9 cellular contexts compared by ENCODE assay signal in the genomic region with DNA sequence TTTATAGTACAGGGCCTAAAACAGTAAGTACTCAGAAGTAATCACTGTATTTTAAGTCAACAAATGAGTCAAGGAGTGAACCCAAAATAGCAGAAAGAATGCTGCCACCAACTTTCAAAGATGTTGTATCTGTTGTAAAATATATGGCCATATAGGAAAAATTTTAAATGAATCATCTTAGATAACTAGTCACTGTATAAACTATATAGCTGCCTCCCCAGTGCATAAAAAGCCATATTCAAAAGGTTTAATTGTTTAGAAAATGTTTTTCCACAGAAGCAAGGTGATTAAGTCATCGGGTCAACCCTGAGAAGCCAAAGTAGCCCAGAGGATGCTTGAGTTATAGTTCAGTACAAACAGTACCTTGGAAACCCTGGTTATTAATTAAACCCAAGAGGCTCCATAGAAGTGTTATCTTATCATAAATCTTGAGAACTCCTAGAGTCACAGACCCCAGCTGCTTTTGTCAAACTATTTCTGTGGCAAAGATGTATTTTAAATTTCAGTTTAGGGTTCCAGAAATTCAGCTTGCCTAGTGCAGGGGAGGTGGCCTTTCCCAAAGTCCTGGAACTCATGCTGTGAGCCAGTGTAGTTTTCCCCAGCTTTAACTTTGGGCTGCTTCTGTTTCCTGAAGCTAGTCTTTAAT. TPM values are rescaled to one million over a fixed set of nuclear protein-coding genes. Genes with fewer than 3 reads are reported as not detected.
DNase-seq lines count a peak whose midpoint lies in the region; ATAC-seq and TF ChIP-seq lines count a peak whose summit lies in the region.
"Had no signal": no experiment of that assay in that cellular context is flagged by ENCODE, and none has a peak within 500 bp of the region (broad histone marks: within the 10 kb centered on the region; RNA-seq: fewer than 3 reads in every experiment).

No MANE protein-coding gene starts in this region.

- peaks cover 3% of the 10 kb centered on the region for H3K4me1 Mint-ChIP-seq in endothelial cell (ENCODE audit: unreplicated experiment)

- TF ChIP-seq CTCF in endothelial cell (IDR thresholded peaks at IDR 0.05; ENCODE audit: unreplicated experiment) (no peak), foreskin keratinocyte (conservative IDR thresholded peaks at IDR 0.05) (no peak)

- H3K27me3 ChIP-seq in skeletal muscle tissue (ENCODE audit: control insufficient read depth in 3 of 3, insufficient read depth in 3 of 3, low read length in 3 of 3): no peaks in the 10 kb centered on the region
- H3K27me3 ChIP-seq in foreskin keratinocyte: no peaks in the 10 kb centered on the region

- peak overlapping the region in 1 of 3 donors; percentile 14 for H3K4me3 ChIP-seq in skeletal muscle tissue (ENCODE audit: low read length in 3 of 3)

- H3K36me3 ChIP-seq in skeletal muscle tissue (ENCODE audit: control insufficient read depth in 3 of 3, insufficient read depth in 3 of 3, low read length in 3 of 3): no peaks in the 10 kb centered on the region

- H3K27ac Mint-ChIP-seq in endothelial cell (ENCODE audit: unreplicated experiment): no peak overlapping the region

- H3K9me3 Mint-ChIP-seq in endothelial cell (ENCODE audit: unreplicated experiment): no peaks in the 10 kb centered on the region

- H3K4me1 ChIP-seq in skeletal muscle tissue (ENCODE audit: control insufficient read depth in 3 of 3, insufficient read depth in 3 of 3, low read length in 3 of 3): peaks cover 19 to 46% (median 31%) of the 10 kb centered on the region in 3 donors
- H3K4me1 ChIP-seq in foreskin keratinocyte: peaks cover 8% of the 10 kb centered on the region

- no peaks in the 10 kb centered on the region for H3K36me3 Mint-ChIP-seq in endothelial cell (ENCODE audit: low read depth, unreplicated experiment)

- DNase-seq in iPS-NIHi11 (ENCODE audit: low spot score) (peak; percentile 5), NCI-H2196 treated with DMSO at 0.1 percent for 48 hours (lab: John Stamatoyannopoulos, UW; ENCODE audit: unreplicated experiment) (no peak), NCI-H128 (lab: John Stamatoyannopoulos, UW; ENCODE audit: unreplicated experiment) (no peak), endothelial cell (ENCODE audit: low spot score) (no peak), foreskin keratinocyte (no peak)
- DNase-seq: NCI-H510A had no signal

- H3K9ac ChIP-seq in skeletal muscle tissue (ENCODE audit: low read depth in 1 of 3, low read length in 3 of 3): peak overlapping the region; percentile 50 to 61 (median 54)

- H3K4me3 Mint-ChIP-seq in endothelial cell (ENCODE audit: unreplicated experiment): no peak overlapping the region

- ATAC-seq in GM18907 (IDR thresholded peaks at IDR 0.05; ENCODE audit: unreplicated experiment) (peak; percentile 51), SK-N-SH treated with all-trans-retinoic acid at 6 μM for 48 hours (peak; percentile 16), foreskin keratinocyte (no peak)

- no peaks in the 10 kb centered on the region for H3K27me3 Mint-ChIP-seq in endothelial cell (ENCODE audit: unreplicated experiment)

- no peaks in the 10 kb centered on the region for H3K9me3 ChIP-seq in skeletal muscle tissue (ENCODE audit: control insufficient read depth in 3 of 3, low read length in 3 of 3)

- H3K27ac ChIP-seq in skeletal muscle tissue (ENCODE audit: low read depth, low read length) (peak overlapping the region; percentile 70), foreskin keratinocyte (no peak overlapping the region)

TF ChIP-seq in SK-N-SH treated with all-trans-retinoic acid at 6 μM for 48 hours, 23 proteins besides CTCF, POLR2A, EP300 and RAD21:
- TF ChIP-seq, protein P1, sequence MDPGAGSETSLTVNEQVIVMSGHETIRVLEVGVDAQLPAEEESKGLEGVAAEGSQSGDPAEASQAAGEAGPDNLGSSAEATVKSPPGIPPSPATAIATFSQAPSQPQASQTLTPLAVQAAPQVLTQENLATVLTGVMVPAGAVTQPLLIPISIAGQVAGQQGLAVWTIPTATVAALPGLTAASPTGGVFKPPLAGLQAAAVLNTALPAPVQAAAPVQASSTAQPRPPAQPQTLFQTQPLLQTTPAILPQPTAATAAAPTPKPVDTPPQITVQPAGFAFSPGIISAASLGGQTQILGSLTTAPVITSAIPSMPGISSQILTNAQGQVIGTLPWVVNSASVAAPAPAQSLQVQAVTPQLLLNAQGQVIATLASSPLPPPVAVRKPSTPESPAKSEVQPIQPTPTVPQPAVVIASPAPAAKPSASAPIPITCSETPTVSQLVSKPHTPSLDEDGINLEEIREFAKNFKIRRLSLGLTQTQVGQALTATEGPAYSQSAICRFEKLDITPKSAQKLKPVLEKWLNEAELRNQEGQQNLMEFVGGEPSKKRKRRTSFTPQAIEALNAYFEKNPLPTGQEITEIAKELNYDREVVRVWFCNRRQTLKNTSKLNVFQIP (CRISPR knock-in tag; IDR thresholded peaks at IDR 0.05; ENCODE audit: borderline replicate concordance, low read depth): no peak
- no peak for TF ChIP-seq TOX (CRISPR knock-in tag; IDR thresholded peaks at IDR 0.05; ENCODE audit: borderline replicate concordance)
- TF ChIP-seq, protein P2, sequence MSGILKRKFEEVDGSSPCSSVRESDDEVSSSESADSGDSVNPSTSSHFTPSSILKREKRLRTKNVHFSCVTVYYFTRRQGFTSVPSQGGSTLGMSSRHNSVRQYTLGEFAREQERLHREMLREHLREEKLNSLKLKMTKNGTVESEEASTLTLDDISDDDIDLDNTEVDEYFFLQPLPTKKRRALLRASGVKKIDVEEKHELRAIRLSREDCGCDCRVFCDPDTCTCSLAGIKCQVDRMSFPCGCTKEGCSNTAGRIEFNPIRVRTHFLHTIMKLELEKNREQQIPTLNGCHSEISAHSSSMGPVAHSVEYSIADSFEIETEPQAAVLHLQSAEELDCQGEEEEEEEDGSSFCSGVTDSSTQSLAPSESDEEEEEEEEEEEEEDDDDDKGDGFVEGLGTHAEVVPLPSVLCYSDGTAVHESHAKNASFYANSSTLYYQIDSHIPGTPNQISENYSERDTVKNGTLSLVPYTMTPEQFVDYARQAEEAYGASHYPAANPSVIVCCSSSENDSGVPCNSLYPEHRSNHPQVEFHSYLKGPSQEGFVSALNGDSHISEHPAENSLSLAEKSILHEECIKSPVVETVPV (CRISPR knock-in tag; IDR thresholded peaks at IDR 0.05): no peak

RNA-seq across cellular contexts. Expression of a gene that starts 39.2 kb away (rescaled TPM):
- total RNA-seq in skeletal muscle tissue (76.7 TPM), endothelial cell (ENCODE audit: unreplicated experiment) (54.1 TPM), foreskin keratinocyte (66.8 and 72.7 TPM in 2 replicates)
- 14.1 and 16.8 TPM in 2 replicates for polyA plus RNA-seq in foreskin keratinocyte
